ENCODE assay signal across 10 cellular contexts in genomic region chr5:139277171-139277570, GRCh38. TPM values are rescaled to one million over a fixed set of nuclear protein-coding genes. Genes with fewer than 3 reads are reported as not detected.
DNase-seq lines count a peak whose midpoint lies in the region; ATAC-seq, FAIRE-seq and TF ChIP-seq lines count a peak whose summit lies in the region.
"Had no signal": no experiment of that assay in that cellular context is flagged by ENCODE, and none has a peak within 500 bp of the region (broad histone marks: within the 10 kb centered on the region; RNA-seq: fewer than 3 reads in every experiment).

No MANE protein-coding gene starts in this region.

- H3K4me3 ChIP-seq in OCI-LY3 (ENCODE audit: low read length) = no peak overlapping the region
- peak overlapping the region; percentile 7 to 94 (median 22); a peak in 6 of 8 replicates for H3K4me3 ChIP-seq in H1 (ENCODE audit: extremely low read depth in 1 of 4, insufficient read depth in 2 of 4, low read depth in 3 of 4, low read length in 4 of 4)

- POLR2A ChIA-PET in H1 (lab: Charles Lee; ENCODE audit: partially characterized antibody) = interaction anchor here (0.6 to 51.1 kb wide), 16 partner anchors 10 to 761 kb away, joined by 3 to 1766 read pairs (median 5); partner anchors contain the start of genes ETF1, MATR3, MZB1 and PAIP2

- H3K79me2 ChIP-seq in OCI-LY3 (ENCODE audit: low read length) (peaks cover 75% of the 10 kb centered on the region), H1 (ENCODE audit: control insufficient read depth in 1 of 2, insufficient read depth in 2 of 2, low read length in 2 of 2) (peaks cover 4 to 58% of the 10 kb centered on the region in 2 experiments; a peak in 2 of 4 replicates)

- no peak for TF ChIP-seq EP300 in H1 (IDR thresholded peaks at IDR 0.05; ENCODE audit: borderline replicate concordance in 1 of 2, low read depth in 2 of 2, low read length in 2 of 2)

- no peak overlapping the region for H2BK15ac ChIP-seq in H1 (ENCODE audit: low read length)

- TF ChIP-seq CTCF in OCI-LY3 (IDR thresholded peaks at IDR 0.05; ENCODE audit: low read depth, low read length) (no peak), H1 (IDR thresholded peaks at IDR 0.05; ENCODE audit: control extremely low read depth in 1 of 3, insufficient read depth in 1 of 3, low read depth in 1 of 3, low read length in 3 of 3) (no peak)

- H4K8ac ChIP-seq in H1 (ENCODE audit: extremely low read depth, insufficient read depth, low read length) = no peak overlapping the region

- H3K27ac ChIP-seq in OCI-LY3 (ENCODE audit: low read length) (peak overlapping the region; percentile 37), H1 (ENCODE audit: low read depth, low read length) (no peak overlapping the region; the same call in 1 of the 2 replicates)

- no peak overlapping the region for H2BK12ac ChIP-seq in H1 (ENCODE audit: low read depth, low read length)

- H2BK120ac ChIP-seq in H1 (replicated peaks; ENCODE audit: low read depth, low read length) = no peak overlapping the region

- no peak for DNase-seq in activated naive CD4-positive, alpha-beta T cell treated with anti-CD3 and anti-CD28 coated beads, Interleukin-2, amount 50 U/mL, for 16 hours
- DNase-seq in H1 (ENCODE audit: low read depth in 1 of 2, low spot score in 2 of 2) = no peak
- DNase-seq in stimulated activated naive CD8-positive, alpha-beta T cell treated with anti-CD3 and anti-CD28 coated beads, Interleukin-15, amount 100 ng/mL, for 72 hours = no peak
- no peak for DNase-seq in AG08395 (ENCODE audit: low spot score)
- DNase-seq in CD1c-positive myeloid dendritic cell (ENCODE audit: extremely low spot score) = no peak
- no peak for DNase-seq in immature natural killer cell
- DNase-seq: CD8-positive, alpha-beta T cell; HCEC 1CT had no signal

- H4K91ac ChIP-seq in H1 (replicated peaks; ENCODE audit: insufficient read length, low read length) = no peak overlapping the region

- H3K27me3 ChIP-seq in OCI-LY3 (ENCODE audit: low read depth, low read length) (0 out of 2 replicates have a peak, but pooled peaks cover 6% of the 10 kb centered on the region), H1 (replicated peaks in 1 of 4; ENCODE audit: control insufficient read depth in 3 of 4, extremely low read depth in 1 of 4, insufficient read depth in 3 of 4, low read length in 3 of 4) (no peaks in the 10 kb centered on the region)

- H4K20me1 ChIP-seq in OCI-LY3 (ENCODE audit: insufficient read depth, low read length) (peaks cover 21% of the 10 kb centered on the region), H1 (replicated peaks in 1 of 2; ENCODE audit: control insufficient read depth in 1 of 2, insufficient read depth in 2 of 2, low read length in 2 of 2) (peaks cover 9 to 23% of the 10 kb centered on the region in 2 experiments)

- H3K23ac ChIP-seq in H1 (ENCODE audit: insufficient read length) = no peak overlapping the region

- H3K4me1 Mint-ChIP-seq in activated naive CD4-positive, alpha-beta T cell treated with anti-CD3 and anti-CD28 coated beads, Interleukin-2, amount 50 U/mL, for 24 hours = peaks cover 36% of the 10 kb centered on the region
- peaks cover 78% of the 10 kb centered on the region for H3K4me1 Mint-ChIP-seq in stimulated activated naive CD8-positive, alpha-beta T cell treated with anti-CD3 and anti-CD28 coated beads, Interleukin-15, amount 100 ng/mL, for 72 hours
- H3K4me1 Mint-ChIP-seq in immature natural killer cell = peaks cover 27 to 28% of the 10 kb centered on the region in 2 donors

- H3K56ac ChIP-seq in H1 (replicated peaks; ENCODE audit: insufficient read length, low read depth, low read length) = no peak overlapping the region

- no peaks in the 10 kb centered on the region for H3K9me3 Mint-ChIP-seq in activated naive CD4-positive, alpha-beta T cell treated with anti-CD3 and anti-CD28 coated beads, Interleukin-2, amount 50 U/mL, for 24 hours
- no peaks in the 10 kb centered on the region for H3K9me3 Mint-ChIP-seq in stimulated activated naive CD8-positive, alpha-beta T cell treated with anti-CD3 and anti-CD28 coated beads, Interleukin-15, amount 100 ng/mL, for 72 hours
- H3K9me3 Mint-ChIP-seq in immature natural killer cell = no peaks in the 10 kb centered on the region
- H3K9me3 Mint-ChIP-seq: CD8-positive, alpha-beta T cell had no signal

- H3K4me1 ChIP-seq in OCI-LY3 (ENCODE audit: low read length) (peaks cover 32% of the 10 kb centered on the region), H1 (replicated peaks in 1 of 4; ENCODE audit: control insufficient read depth in 3 of 4, insufficient read depth in 4 of 4, low read length in 3 of 4) (peaks cover 17 to 27% (median 22%) of the 10 kb centered on the region in 4 experiments)

- H2BK20ac ChIP-seq in H1 (ENCODE audit: low read length) = no peak overlapping the region

- H3K36me3 Mint-ChIP-seq in activated naive CD4-positive, alpha-beta T cell treated with anti-CD3 and anti-CD28 coated beads, Interleukin-2, amount 50 U/mL, for 24 hours = peaks cover 26% of the 10 kb centered on the region
- H3K36me3 Mint-ChIP-seq in immature natural killer cell = no peaks in the 10 kb centered on the region

- peak overlapping the region; percentile 3 for H4K5ac ChIP-seq in H1 (ENCODE audit: insufficient read length, low read depth, low read length)

- no peak for TF ChIP-seq POLR2A in H1 (IDR thresholded peaks at IDR 0.05; ENCODE audit: control extremely low read depth in 1 of 2, low read depth in 2 of 2, low read length in 2 of 2)

- no peak overlapping the region for H2AFZ ChIP-seq in OCI-LY3 (ENCODE audit: low read depth, low read length)
- no peak overlapping the region for H2AFZ ChIP-seq in H1 (ENCODE audit: low read length)

- H2BK5ac ChIP-seq in H1 (ENCODE audit: low read depth, low read length) = peak overlapping the region; percentile 73

- peak overlapping the region; percentile 51 for H3K27ac Mint-ChIP-seq in activated naive CD4-positive, alpha-beta T cell treated with anti-CD3 and anti-CD28 coated beads, Interleukin-2, amount 50 U/mL, for 24 hours
- H3K27ac Mint-ChIP-seq in stimulated activated naive CD8-positive, alpha-beta T cell treated with anti-CD3 and anti-CD28 coated beads, Interleukin-15, amount 100 ng/mL, for 72 hours = peak overlapping the region; percentile 93 to 95
- H3K27ac Mint-ChIP-seq in immature natural killer cell = no peak overlapping the region
- H3K27ac Mint-ChIP-seq: CD8-positive, alpha-beta T cell had no signal

- H3K18ac ChIP-seq in H1 (ENCODE audit: extremely low read depth, low read length) = no peak overlapping the region; the same call in none of the 2 replicates

- no peaks in the 10 kb centered on the region for H3K9me3 ChIP-seq in OCI-LY3 (ENCODE audit: insufficient read depth, low read length)
- H3K9me3 ChIP-seq in H1 (ENCODE audit: insufficient read depth in 2 of 2, low read depth in 1 of 2, low read length in 1 of 2) = no peaks in the 10 kb centered on the region

- H3K23me2 ChIP-seq in H1 (ENCODE audit: low read depth, low read length) = peaks cover 12% of the 10 kb centered on the region

- peak overlapping the region; percentile 74 for H3K4me3 Mint-ChIP-seq in activated naive CD4-positive, alpha-beta T cell treated with anti-CD3 and anti-CD28 coated beads, Interleukin-2, amount 50 U/mL, for 24 hours
- H3K4me3 Mint-ChIP-seq in stimulated activated naive CD8-positive, alpha-beta T cell treated with anti-CD3 and anti-CD28 coated beads, Interleukin-15, amount 100 ng/mL, for 72 hours = peak overlapping the region; percentile 76 to 90
- H3K4me3 Mint-ChIP-seq in immature natural killer cell = no peak overlapping the region
- H3K4me3 Mint-ChIP-seq: CD8-positive, alpha-beta T cell had no signal

- H3K4me2 ChIP-seq in OCI-LY3 (ENCODE audit: low read length) = peak overlapping the region; percentile 98
- H3K4me2 ChIP-seq in H1 (ENCODE audit: insufficient read depth in 1 of 2, low read depth in 2 of 2, low read length in 2 of 2) = peak overlapping the region; percentile 77 to 94

- H3K9ac ChIP-seq in OCI-LY3 (ENCODE audit: low read length) (no peak overlapping the region; the same call in 1 of the 2 replicates), H1 (replicated peaks in 1 of 4; ENCODE audit: extremely low read depth in 1 of 4, low read depth in 3 of 4, low read length in 3 of 4) (peak overlapping the region in 2 of 4 experiments; percentile 33 to 36; a peak in 3 of 7 replicates)

- CTCF ChIA-PET in H1 (lab: Charles Lee; ENCODE audit: partially characterized antibody) = interaction anchor here (0.6 to 1.7 kb wide), 5 partner anchors 10 to 682 kb away, joined by 3 to 5 read pairs (median 4); no protein-coding TSS in a partner anchor

- FAIRE-seq in H1 (lab: Jason Lieb, UNC) = no peak

- no peak overlapping the region for H3K14ac ChIP-seq in H1 (ENCODE audit: insufficient read length)

- 58% methylated on average over 5 of the region's 5 CpGs; no CpG with 5 or more reads in 1 of the 2 experiments for WGBS in H1 (ENCODE audit: extremely low coverage in 1 of 2, insufficient coverage in 1 of 2, insufficient read length in 1 of 2, insufficient replicate concordance in 2 of 2, low coverage in 1 of 2, low lambda C conversion rate in 2 of 2, missing lambda C conversion rate in 1 of 2), 2 experiments

- H3K4ac ChIP-seq in H1 (replicated peaks; ENCODE audit: insufficient read length, low read depth, low read length) = no peak overlapping the region

- H3K36me3 ChIP-seq in OCI-LY3 (replicated peaks; ENCODE audit: low read depth, low read length) = peaks cover 59% of the 10 kb centered on the region
- H3K36me3 ChIP-seq in H1 (ENCODE audit: control insufficient read depth in 2 of 4, insufficient read depth in 4 of 4, low read length in 3 of 4) = peaks cover 31 to 77% (median 61%) of the 10 kb centered on the region in 4 experiments

- H3K79me1 ChIP-seq in H1 (ENCODE audit: low read depth, low read length) = no peaks in the 10 kb centered on the region

- TF ChIP-seq RAD21 in H1 (IDR thresholded peaks at IDR 0.05 in 1 of 2, conservative IDR thresholded peaks at IDR 0.05 in 1 of 2; ENCODE audit: low read depth in 2 of 2, low read length in 2 of 2) = no peak

- H2AK5ac ChIP-seq in H1 (ENCODE audit: low read depth, low read length) = no peak overlapping the region

- no peaks in the 10 kb centered on the region for H3K27me3 Mint-ChIP-seq in activated naive CD4-positive, alpha-beta T cell treated with anti-CD3 and anti-CD28 coated beads, Interleukin-2, amount 50 U/mL, for 24 hours
- no peaks in the 10 kb centered on the region for H3K27me3 Mint-ChIP-seq in stimulated activated naive CD8-positive, alpha-beta T cell treated with anti-CD3 and anti-CD28 coated beads, Interleukin-15, amount 100 ng/mL, for 72 hours
- H3K27me3 Mint-ChIP-seq in immature natural killer cell (ENCODE audit: low read depth in 3 of 3) = peaks cover 0 to 12% (median 8%) of the 10 kb centered on the region in 3 donors

- ATAC-seq in stimulated activated naive CD8-positive, alpha-beta T cell treated with anti-CD3 and anti-CD28 coated beads, Interleukin-15, amount 100 ng/mL, for 72 hours = no peak
- ATAC-seq: CD8-positive, alpha-beta T cell had no signal

RNA-seq across cellular contexts. Expression of gene MATR3, which starts 16.4 kb away (rescaled TPM):
- 378 and 389 TPM in 2 replicates for total RNA-seq in H1 (2021; fragmentation: NEBNext Ultra II Directional; extraction: Animal tissue kit (Norgen Biotek cat#: 25700))
- 90.6 and 116 TPM in 2 replicates for polyA plus RNA-seq in H1 (2011; rRNA removed)
- 114 TPM for polyA plus RNA-seq in H1 (2011; cell fraction: cytosol; rRNA removed)
- 147 TPM for polyA plus RNA-seq in H1 (2011; cell fraction: nucleus; rRNA removed)
- 195 to 447 TPM (median 235 TPM) in 4 replicates for polyA plus RNA-seq in H1 (2012, experiment 1 of 2)
- 18.5 TPM for polyA plus RNA-seq in H1 (2012, experiment 2 of 2)
- 192 TPM for polyA plus RNA-seq in H1 (2013, experiment 1 of 2)
- polyA plus RNA-seq in H1 (2013, experiment 2 of 2) = 184 TPM
- 458 and 712 TPM in 2 replicates for polyA minus RNA-seq in H1 (2011; rRNA and poly(A)+ RNA removed)
- 183 TPM for polyA minus RNA-seq in H1 (2011; cell fraction: cytosol; rRNA and poly(A)+ RNA removed)
- 431 TPM for polyA minus RNA-seq in H1 (2011; cell fraction: nucleus; rRNA and poly(A)+ RNA removed)
- 100 to 1,000 TPM; 322 to 380 (median 361) TPM for polyA plus RNA-seq in immature natural killer cell

Comparison
In these comparisons a context has a peak if more than half of its experiments do, and no peak if none do; other contexts are left out.
1. H3K27ac Mint-ChIP-seq: peak in activated naive CD4-positive, alpha-beta T cell treated with anti-CD3 and anti-CD28 coated beads, Interleukin-2, amount 50 U/mL, for 24 hours (single experiment) and stimulated activated naive CD8-positive, alpha-beta T cell treated with anti-CD3 and anti-CD28 coated beads, Interleukin-15, amount 100 ng/mL, for 72 hours (2 of 2); none in immature natural killer cell (0 of 6).
2. H3K4me3 Mint-ChIP-seq: peak in activated naive CD4-positive, alpha-beta T cell treated with anti-CD3 and anti-CD28 coated beads, Interleukin-2, amount 50 U/mL, for 24 hours (single experiment) and stimulated activated naive CD8-positive, alpha-beta T cell treated with anti-CD3 and anti-CD28 coated beads, Interleukin-15, amount 100 ng/mL, for 72 hours (2 of 2); none in immature natural killer cell (0 of 5).